Comparison of ENCODE assay signal across 27 cellular contexts in genomic region chr5:168910874-168911273, GRCh38.
"Had no signal": no experiment of that assay in that cellular context is flagged by ENCODE, and none has a peak within 500 bp of the region (broad histone marks: within the 10 kb centered on the region; RNA-seq: fewer than 3 reads in every experiment).

No MANE protein-coding gene starts in this region.

- H3K27me3 ChIP-seq: stomach, suprapubic skin, testis, thyroid gland, tibial artery, tibial nerve, transverse colon, upper lobe of left lung, upper lobe of right lung, uterus, vagina had no signal

- H3K4me3 Mint-ChIP-seq: stimulated activated effector memory CD8-positive, alpha-beta T cell treated with anti-CD3 and anti-CD28 coated beads, Interleukin-12 subunit alpha, Interleukin-12 subunit beta, amount 100 ng/mL, for 72 hours; stimulated activated memory B cell treated with anti-CD40 and anti-IgM and Interleukin-4, amounts not matched to agents 10 μg/mL and 1 μg/mL and 100 μg/mL, for 72 hours; stimulated activated naive B cell treated with anti-CD40 and anti-IgM and Interleukin-4, amounts not matched to agents 10 μg/mL and 1 μg/mL and 100 μg/mL, for 72 hours; stimulated activated naive CD8-positive, alpha-beta T cell treated with anti-CD3 and anti-CD28 coated beads, Interleukin-15, amount 100 ng/mL, for 72 hours; stimulated activated naive CD8-positive, alpha-beta T cell treated with anti-CD3 and anti-CD28 coated beads, Interleukin-15, Interleukin-2, amounts not matched to agents 100 ng/mL and 50 ng/mL, for 24 hours; type B pancreatic cell had no signal

- H3K4me1 ChIP-seq: stomach, testis, thyroid gland, tibial nerve, transverse colon, upper lobe of left lung, upper lobe of right lung, uterus had no signal

- H3K4me1 Mint-ChIP-seq: stimulated activated effector memory CD8-positive, alpha-beta T cell treated with anti-CD3 and anti-CD28 coated beads, Interleukin-12 subunit alpha, Interleukin-12 subunit beta, amount 100 ng/mL, for 72 hours; stimulated activated memory B cell treated with anti-CD40 and anti-IgM and Interleukin-4, amounts not matched to agents 10 μg/mL and 1 μg/mL and 100 μg/mL, for 72 hours; stimulated activated naive B cell treated with anti-CD40 and anti-IgM and Interleukin-4, amounts not matched to agents 10 μg/mL and 1 μg/mL and 100 μg/mL, for 72 hours; stimulated activated naive CD8-positive, alpha-beta T cell treated with anti-CD3 and anti-CD28 coated beads, Interleukin-15, amount 100 ng/mL, for 72 hours had no signal

- H3K27ac ChIP-seq: stomach, suprapubic skin, testis, thoracic aorta, thyroid gland, tibial artery, tibial nerve, transverse colon, upper lobe of left lung, upper lobe of right lung, uterus, vagina had no signal

- H3K36me3 ChIP-seq: stomach, suprapubic skin, thoracic aorta, thyroid gland, tibial artery, tibial nerve, transverse colon, upper lobe of left lung, upper lobe of right lung, uterus, vagina had no signal

- H3K4me3 ChIP-seq: stomach, suprapubic skin, testis, thoracic aorta, thyroid gland, tibial artery, tibial nerve, transverse colon, upper lobe of left lung, upper lobe of right lung, uterus, vagina had no signal

- H3K27ac Mint-ChIP-seq: stimulated activated effector memory CD8-positive, alpha-beta T cell treated with anti-CD3 and anti-CD28 coated beads, Interleukin-12 subunit alpha, Interleukin-12 subunit beta, amount 100 ng/mL, for 72 hours; stimulated activated memory B cell treated with anti-CD40 and anti-IgM and Interleukin-4, amounts not matched to agents 10 μg/mL and 1 μg/mL and 100 μg/mL, for 72 hours; stimulated activated naive B cell treated with anti-CD40 and anti-IgM and Interleukin-4, amounts not matched to agents 10 μg/mL and 1 μg/mL and 100 μg/mL, for 72 hours; stimulated activated naive CD8-positive, alpha-beta T cell treated with anti-CD3 and anti-CD28 coated beads, Interleukin-15, amount 100 ng/mL, for 72 hours; stimulated activated naive CD8-positive, alpha-beta T cell treated with anti-CD3 and anti-CD28 coated beads, Interleukin-15, Interleukin-2, amounts not matched to agents 100 ng/mL and 50 ng/mL, for 24 hours; type B pancreatic cell had no signal

- ATAC-seq: stimulated activated effector memory CD8-positive, alpha-beta T cell treated with anti-CD3 and anti-CD28 coated beads, Interleukin-12 subunit alpha, Interleukin-12 subunit beta, amount 100 ng/mL, for 72 hours; stimulated activated memory B cell treated with anti-CD40 and anti-IgM and Interleukin-4, amounts not matched to agents 10 μg/mL and 1 μg/mL and 100 μg/mL, for 72 hours; stimulated activated naive B cell treated with anti-CD40 and anti-IgM and Interleukin-4, amounts not matched to agents 10 μg/mL and 1 μg/mL and 100 μg/mL, for 72 hours; stimulated activated naive CD8-positive, alpha-beta T cell treated with anti-CD3 and anti-CD28 coated beads, Interleukin-15, amount 100 ng/mL, for 72 hours; stimulated activated naive CD8-positive, alpha-beta T cell treated with anti-CD3 and anti-CD28 coated beads, Interleukin-15, Interleukin-2, amounts not matched to agents 100 U/mL and 50 U/mL, for 24 hours; upper lobe of right lung had no signal

- H3K9me3 ChIP-seq: stomach, suprapubic skin, testis, thoracic aorta, thyroid gland, tibial artery, tibial nerve, transverse colon, upper lobe of left lung, upper lobe of right lung, uterus, vagina had no signal

- DNase-seq: stimulated activated CD4-positive, alpha-beta T cell treated with anti-CD3 and anti-CD28 coated beads, Interleukin-2, amount 100 ng/mL, for 48 hours; stimulated activated CD4-positive, alpha-beta T cell treated with anti-CD3 and anti-CD28 coated beads, Interleukin-4, amount 100 ng/mL, for 1 hour; stimulated activated CD4-positive, alpha-beta T cell treated with anti-CD3 and anti-CD28 coated beads, Interleukin-4, amount 100 ng/mL, for 24 hours; stimulated activated CD4-positive, alpha-beta T cell treated with anti-CD3 and anti-CD28 coated beads, Interleukin-4, amount 100 ng/mL, for 4 hours; stimulated activated CD8-positive, alpha-beta memory T cell treated with anti-CD3 and anti-CD28 coated beads, Interleukin-4, amount 100 ng/mL, for 48 hours; stimulated activated naive B cell treated with anti-CD40 and anti-IgM and Interleukin-4, amounts not matched to agents 10 μg/mL and 1 μg/mL and 100 μg/mL, for 72 hours; stimulated activated naive CD4-positive, alpha-beta T cell; stimulated activated naive CD4-positive, alpha-beta T cell treated with Interleukin-2 at 50 U/mL for 16 hours; stimulated activated naive CD8-positive, alpha-beta T cell treated with anti-CD3 and anti-CD28 coated beads, Interleukin-15, amount 100 ng/mL, for 72 hours; stimulated activated naive CD8-positive, alpha-beta T cell treated with anti-CD3 and anti-CD28 coated beads, Interleukin-15, Interleukin-2, amounts not matched to agents 100 U/mL and 50 U/mL, for 24 hours; stomach; substantia nigra; testis; thyroid gland; tibial artery; transverse colon; upper lobe of left lung; upper lobe of right lung; uterus had no signal

- H3K36me3 Mint-ChIP-seq: stimulated activated effector memory CD8-positive, alpha-beta T cell treated with anti-CD3 and anti-CD28 coated beads, Interleukin-12 subunit alpha, Interleukin-12 subunit beta, amount 100 ng/mL, for 72 hours; stimulated activated memory B cell treated with anti-CD40 and anti-IgM and Interleukin-4, amounts not matched to agents 10 μg/mL and 1 μg/mL and 100 μg/mL, for 72 hours; stimulated activated naive B cell treated with anti-CD40 and anti-IgM and Interleukin-4, amounts not matched to agents 10 μg/mL and 1 μg/mL and 100 μg/mL, for 72 hours; type B pancreatic cell had no signal

- H3K9me3 Mint-ChIP-seq: stimulated activated effector memory CD8-positive, alpha-beta T cell treated with anti-CD3 and anti-CD28 coated beads, Interleukin-12 subunit alpha, Interleukin-12 subunit beta, amount 100 ng/mL, for 72 hours; stimulated activated memory B cell treated with anti-CD40 and anti-IgM and Interleukin-4, amounts not matched to agents 10 μg/mL and 1 μg/mL and 100 μg/mL, for 72 hours; stimulated activated naive B cell treated with anti-CD40 and anti-IgM and Interleukin-4, amounts not matched to agents 10 μg/mL and 1 μg/mL and 100 μg/mL, for 72 hours; stimulated activated naive CD8-positive, alpha-beta T cell treated with anti-CD3 and anti-CD28 coated beads, Interleukin-15, amount 100 ng/mL, for 72 hours; stimulated activated naive CD8-positive, alpha-beta T cell treated with anti-CD3 and anti-CD28 coated beads, Interleukin-15, Interleukin-2, amounts not matched to agents 100 ng/mL and 50 ng/mL, for 24 hours; type B pancreatic cell had no signal
